In genomic region chr2:236521556-236521955, GRCh38 we compare ENCODE assay signal across 1 cellular context.
A peak's percentile ranks its signal among the peaks of the same experiment; 100 is the strongest.
TF ChIP-seq lines count a peak whose summit lies in the region.

No MANE protein-coding gene starts in this region.

TF ChIP-seq in HEK293, 187 proteins besides CTCF, POLR2A, EP300 and RAD21 (continued from another document):
- TF ChIP-seq HIC1 (tag by site-specific recombination; IDR thresholded peaks at IDR 0.05) (no peak), ZNF560 (tag by site-specific recombination; IDR thresholded peaks at IDR 0.05; ENCODE audit: borderline replicate concordance) (no peak), ZNF596 (tag by site-specific recombination; IDR thresholded peaks at IDR 0.05) (peak; percentile 69), KLF9 (tag by site-specific recombination; IDR thresholded peaks at IDR 0.05; ENCODE audit: low read depth) (no peak), ZNF239 (tag by site-specific recombination; IDR thresholded peaks at IDR 0.05) (no peak), ZNF140 (tag by site-specific recombination; IDR thresholded peaks at IDR 0.05) (no peak), ZNF548 (tag by site-specific recombination; IDR thresholded peaks at IDR 0.05) (no peak), ZFP69B (tag by site-specific recombination; IDR thresholded peaks at IDR 0.05) (no peak), ZNF214 (tag by site-specific recombination; IDR thresholded peaks at IDR 0.05; ENCODE audit: borderline replicate concordance) (no peak)
